In the genomic region with DNA sequence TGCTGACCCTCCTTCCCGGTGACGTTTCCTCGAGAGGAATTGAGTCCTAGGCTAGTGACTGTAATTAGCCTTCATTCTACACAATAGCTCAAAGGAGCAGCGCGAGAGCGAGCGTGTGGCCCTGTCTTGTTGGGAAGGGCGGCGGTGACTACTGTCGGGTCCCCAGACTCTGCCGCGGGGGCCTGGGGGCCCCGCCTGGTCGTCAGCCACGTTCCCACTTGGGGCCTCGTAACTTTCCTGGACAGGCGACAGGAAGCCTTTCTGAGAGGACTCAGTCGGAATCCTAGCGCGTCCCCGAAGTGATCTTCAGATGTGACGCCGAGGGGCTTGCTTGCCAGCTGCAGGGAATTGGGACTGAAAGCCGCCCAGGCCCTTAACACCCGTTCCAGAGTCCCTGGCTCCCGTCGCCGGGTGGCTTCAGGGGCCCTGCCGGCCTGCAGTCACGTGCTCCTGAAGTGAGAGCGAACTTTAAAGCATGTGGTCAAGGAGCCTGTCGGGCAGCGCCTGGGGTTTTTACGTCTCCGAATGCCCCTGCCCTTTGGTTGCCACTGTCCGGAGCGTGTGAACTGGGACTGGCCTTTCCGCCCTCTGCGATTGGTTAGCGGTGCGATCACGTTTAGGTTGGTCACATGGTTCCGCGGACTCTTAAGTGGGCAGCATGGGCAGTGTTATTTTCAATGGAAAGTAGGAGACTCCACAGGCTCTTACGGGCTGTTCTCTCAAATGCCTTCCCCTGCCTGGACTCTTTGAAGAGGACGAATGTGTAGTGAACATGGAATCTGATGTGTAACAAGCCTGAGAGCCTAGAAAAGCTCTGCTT, we compare ENCODE assay signal across 7 cellular contexts. TPM values are rescaled to one million over a fixed set of nuclear protein-coding genes. Genes with fewer than 3 reads are reported as not detected.
DNase-seq lines count a peak whose midpoint lies in the region; ATAC-seq and TF ChIP-seq lines count a peak whose summit lies in the region.

No MANE protein-coding gene starts in this region.

- H3K9me3 ChIP-seq in esophagus (ENCODE audit: control insufficient read depth in 2 of 2, insufficient read depth in 1 of 2, low read depth in 1 of 2, low read length in 1 of 2) (no peaks in the 10 kb centered on the region), thoracic aorta (no peaks in the 10 kb centered on the region)

- peaks cover 45% of the 10 kb centered on the region for H3K27me3 Mint-ChIP-seq in T-helper 1 cell treated with Interleukin-12 subunit alpha and Interleukin-12 subunit beta and Interleukin-4 antibody, amounts not matched to agents 30 μg/mL and 1 μg/mL, for 36 hours (ENCODE audit: low read depth)

- WGBS in esophagus, 2 donors = 5 to 7% methylated on average over 45 to 46 of the region's 46 CpGs

- peak overlapping the region; percentile 84 for H3K4me3 Mint-ChIP-seq in T-helper 1 cell treated with Interleukin-12 subunit alpha and Interleukin-12 subunit beta and Interleukin-4 antibody, amounts not matched to agents 30 μg/mL and 1 μg/mL, for 36 hours

- H3K4me1 Mint-ChIP-seq in T-helper 1 cell treated with Interleukin-12 subunit alpha and Interleukin-12 subunit beta and Interleukin-4 antibody, amounts not matched to agents 30 μg/mL and 1 μg/mL, for 36 hours (ENCODE audit: low read depth) = peaks cover 16% of the 10 kb centered on the region

- peak; percentile 2 for ATAC-seq in HG03342 (IDR thresholded peaks at IDR 0.05; ENCODE audit: unreplicated experiment)
- ATAC-seq in thoracic aorta (ENCODE audit: insufficient number of reproducible peaks, low FRiP score, low read depth) = peak; percentile 57

- TF ChIP-seq CTCF in thoracic aorta (IDR thresholded peaks at IDR 0.05) = no peak

- peaks cover 5% of the 10 kb centered on the region for H3K9me3 Mint-ChIP-seq in T-helper 1 cell treated with Interleukin-12 subunit alpha and Interleukin-12 subunit beta and Interleukin-4 antibody, amounts not matched to agents 30 μg/mL and 1 μg/mL, for 36 hours

- H3K27ac Mint-ChIP-seq in T-helper 1 cell treated with Interleukin-12 subunit alpha and Interleukin-12 subunit beta and Interleukin-4 antibody, amounts not matched to agents 30 μg/mL and 1 μg/mL, for 36 hours = no peak overlapping the region

- H3K27me3 ChIP-seq in esophagus (ENCODE audit: control insufficient read depth in 1 of 2, insufficient read depth in 2 of 2, low read length in 2 of 2) (no peaks in the 10 kb centered on the region), thoracic aorta (replicated peaks; ENCODE audit: insufficient read depth) (no peaks in the 10 kb centered on the region)

- H3K36me3 ChIP-seq in esophagus (ENCODE audit: control insufficient read depth in 2 of 2, insufficient read depth in 2 of 2, low read length in 1 of 2) (no peaks in the 10 kb centered on the region), thoracic aorta (no peaks in the 10 kb centered on the region)

- peak overlapping the region; percentile 84 to 85 for H3K27ac ChIP-seq in esophagus (ENCODE audit: low read depth in 2 of 2, low read length in 1 of 2)
- peak overlapping the region; percentile 79 to 89 for H3K27ac ChIP-seq in thoracic aorta

- no peaks in the 10 kb centered on the region for H3K36me3 Mint-ChIP-seq in T-helper 1 cell treated with Interleukin-12 subunit alpha and Interleukin-12 subunit beta and Interleukin-4 antibody, amounts not matched to agents 30 μg/mL and 1 μg/mL, for 36 hours (ENCODE audit: low read depth)

- peaks cover 0 to 3% of the 10 kb centered on the region in 2 donors for H3K4me1 ChIP-seq in esophagus (ENCODE audit: control insufficient read depth in 2 of 2, insufficient read depth in 2 of 2, low read length in 1 of 2)
- H3K4me1 ChIP-seq in thoracic aorta (ENCODE audit: control insufficient read depth in 1 of 2, low read depth in 2 of 2) = peaks cover 0 to 10% of the 10 kb centered on the region in 2 donors

- H3K4me3 ChIP-seq in GM08714 (ENCODE audit: low read length) (peak overlapping the region; percentile 64; the same call in 1 of the 2 replicates), esophagus (ENCODE audit: low read depth in 1 of 2, low read length in 2 of 2) (peak overlapping the region; percentile 77 to 79), thoracic aorta (peak overlapping the region; percentile 83)

- DNase-seq in mesenteric fat pad (ENCODE audit: low spot score) (peak; percentile 90), thoracic aorta (ENCODE audit: low spot score) (no peak), NCI-H446 treated with DMSO at 0.1 percent for 48 hours (lab: John Stamatoyannopoulos, UW) (no peak)

RNA-seq across cellular contexts. Expression of a gene that starts 1.7 kb away (rescaled TPM):
- 10 to 100 TPM; 11.0 to 13.4 TPM for polyA plus RNA-seq in esophagus
- total RNA-seq in mesenteric fat pad (47.9 TPM), thoracic aorta (10 to 100 TPM in 1 of 2 donors, 1 to 10 TPM in 1; 6.6 to 16.9 TPM)
